ENCODE assay signal across 21 cellular contexts in genomic region chr11:67364783-67365525, GRCh38. TPM values are rescaled to one million over a fixed set of nuclear protein-coding genes. Genes with fewer than 3 reads are reported as not detected.
DNase-seq lines count a peak whose midpoint lies in the region; ATAC-seq, FAIRE-seq and TF ChIP-seq lines count a peak whose summit lies in the region.
"Had no signal": no experiment of that assay in that cellular context is flagged by ENCODE, and none has a peak within 500 bp of the region (broad histone marks: within the 10 kb centered on the region; RNA-seq: fewer than 3 reads in every experiment).

No MANE protein-coding gene starts in this region.

- no peak for ATAC-seq in activated T-helper 17 cell treated with anti-CD3 and anti-CD28 coated beads, Interleukin-2, amount 50 U/mL, for 72 hours (replicated peaks)
- ATAC-seq in naive thymus-derived CD8-positive, alpha-beta T cell = peak; percentile 29 to 47
- ATAC-seq: right lobe of liver had no signal

- no peak overlapping the region for H3K9ac ChIP-seq in BLaER1

- no peaks in the 10 kb centered on the region for H3K36me3 ChIP-seq in BLaER1
- no peaks in the 10 kb centered on the region for H3K36me3 ChIP-seq in testis (ENCODE audit: low read depth, missing control alignments)
- H3K36me3 ChIP-seq: right lobe of liver had no signal

- H3K36me3 Mint-ChIP-seq in activated T-helper 17 cell treated with anti-CD3 and anti-CD28 coated beads, Interleukin-2, amount 50 U/mL, for 72 hours (ENCODE audit: low read depth) = no peaks in the 10 kb centered on the region
- H3K36me3 Mint-ChIP-seq in naive thymus-derived CD8-positive, alpha-beta T cell = no peaks in the 10 kb centered on the region
- H3K36me3 Mint-ChIP-seq: mesothelial cell of epicardium had no signal

- peaks cover 22% of the 10 kb centered on the region for H3K27me3 ChIP-seq in BLaER1
- H3K27me3 ChIP-seq in testis = no peaks in the 10 kb centered on the region
- H3K27me3 ChIP-seq: right lobe of liver had no signal

- peaks cover 26% of the 10 kb centered on the region for H4K20me1 ChIP-seq in BLaER1

- peak overlapping the region; percentile 81 for H3K4me2 ChIP-seq in BLaER1

- no peak overlapping the region for H3K4me3 ChIP-seq in BLaER1
- no peak overlapping the region for H3K4me3 ChIP-seq in testis
- H3K4me3 ChIP-seq: right lobe of liver had no signal

- intact Hi-C loops in testis (cut with DNase I; ENCODE audit: low total_unique reads) = no loop called here

- 90 to 91% methylated on average over 11 to 20 of the region's 20 CpGs for WGBS in testis, 2 donors

- no peak for TF ChIP-seq CTCF in testis (IDR thresholded peaks at IDR 0.05)

- H3K9me3 ChIP-seq in BLaER1 = no peaks in the 10 kb centered on the region
- H3K9me3 ChIP-seq in testis = no peaks in the 10 kb centered on the region
- H3K9me3 ChIP-seq: right lobe of liver had no signal

- no peaks in the 10 kb centered on the region for H3K27me3 Mint-ChIP-seq in activated T-helper 17 cell treated with anti-CD3 and anti-CD28 coated beads, Interleukin-2, amount 50 U/mL, for 72 hours
- H3K27me3 Mint-ChIP-seq in naive thymus-derived CD8-positive, alpha-beta T cell = no peaks in the 10 kb centered on the region

- no peaks in the 10 kb centered on the region for H3K9me3 Mint-ChIP-seq in activated T-helper 17 cell treated with anti-CD3 and anti-CD28 coated beads, Interleukin-2, amount 50 U/mL, for 72 hours
- H3K9me3 Mint-ChIP-seq in naive thymus-derived CD8-positive, alpha-beta T cell = no peaks in the 10 kb centered on the region
- H3K9me3 Mint-ChIP-seq: mesothelial cell of epicardium had no signal

- no peak for DNase-seq in GM12892 (ENCODE audit: insufficient read length)
- DNase-seq in naive thymus-derived CD8-positive, alpha-beta T cell = no peak
- DNase-seq in SHP77 (lab: John Stamatoyannopoulos, UW) = no peak
- DNase-seq in HK-2 (ENCODE audit: unreplicated experiment) = no peak
- DNase-seq in NOMO-1 treated with DMSO at 0.1 percent for 48 hours (lab: John Stamatoyannopoulos, UW; ENCODE audit: unreplicated experiment) = no peak
- no peak for DNase-seq in testis
- DNase-seq: activated effector memory CD4-positive, alpha-beta T cell treated with Interleukin-2 at 50 U/mL for 16 hours; amniotic stem cell; COR-L47; effector CD8-positive, alpha-beta T cell; GDM1; HCEC 1CT; NCI-H1436 treated with DMSO at 0.1 percent for 48 hours; NCI-H226; right lobe of liver; substantia nigra had no signal

- H3K27ac ChIP-seq in BLaER1 = no peak overlapping the region
- H3K27ac ChIP-seq in testis = no peak overlapping the region
- H3K27ac ChIP-seq: right lobe of liver had no signal

- TF ChIP-seq POLR2A in GM12892 (IDR thresholded peaks at IDR 0.05; ENCODE audit: low read depth, low read length) = no peak
- TF ChIP-seq POLR2A in testis (IDR thresholded peaks at IDR 0.05) = no peak

- FAIRE-seq in GM12892 (lab: Jason Lieb, UNC) = peak; percentile 76

- H3K4me1 ChIP-seq in BLaER1 (peaks cover 63% of the 10 kb centered on the region), testis (peaks cover 22% of the 10 kb centered on the region)
- H3K4me1 ChIP-seq: right lobe of liver had no signal

- peak overlapping the region; percentile 36 for H3K27ac Mint-ChIP-seq in activated T-helper 17 cell treated with anti-CD3 and anti-CD28 coated beads, Interleukin-2, amount 50 U/mL, for 72 hours
- peak overlapping the region in 9 of 10 donors; percentile 56 to 87 (median 77) for H3K27ac Mint-ChIP-seq in naive thymus-derived CD8-positive, alpha-beta T cell

- peak overlapping the region; percentile 10 for H3K4me3 Mint-ChIP-seq in activated T-helper 17 cell treated with anti-CD3 and anti-CD28 coated beads, Interleukin-2, amount 50 U/mL, for 72 hours
- H3K4me3 Mint-ChIP-seq in naive thymus-derived CD8-positive, alpha-beta T cell = peak overlapping the region in 7 of 10 donors; percentile 16 to 75 (median 49)

- peaks cover 51% of the 10 kb centered on the region for H3K4me1 Mint-ChIP-seq in activated T-helper 17 cell treated with anti-CD3 and anti-CD28 coated beads, Interleukin-2, amount 50 U/mL, for 72 hours
- H3K4me1 Mint-ChIP-seq in naive thymus-derived CD8-positive, alpha-beta T cell = peaks cover 39 to 74% (median 55%) of the 10 kb centered on the region in 4 donors

- POLR2A ChIA-PET in naive thymus-derived CD8-positive, alpha-beta T cell (lab: Charles Lee) = interaction anchor here (0.6 to 19.8 kb wide), 6 partner anchors 11 to 26 kb away, joined by 3 to 493 read pairs (median 6); partner anchors contain the start of genes CLCF1, POLD4 and RAD9A

RNA-seq across cellular contexts. Expression of gene CLCF1, which starts 8.4 kb away (rescaled TPM):
- 0.95 TPM for polyA plus RNA-seq in GM12892 (2012; ENCODE audit: missing spikeins)
- 1 to 10 TPM in 1 of 2 donors, under 1 TPM in 1; 0.22 to 1.1 TPM for total RNA-seq in activated T-helper 17 cell treated with anti-CD3 and anti-CD28 coated beads, Interleukin-2, amount 50 U/mL, for 72 hours
- total RNA-seq in naive thymus-derived CD8-positive, alpha-beta T cell = 1 to 10 TPM; 1.1 to 1.5 TPM
- under 1 TPM in 1 of 3 donors, not detected in 2; 0.58 TPM for polyA plus RNA-seq in naive thymus-derived CD8-positive, alpha-beta T cell
- total RNA-seq in testis = 1 to 10 TPM; 3.7 to 6.8 TPM
- 2.7 TPM for polyA plus RNA-seq in testis (ENCODE audit: insufficient read depth, low read depth, low replicate concordance)
- total RNA-seq: occipital lobe had no signal

RNA-seq across cellular contexts. Expression of gene POLD4, which starts 11.6 kb away (rescaled TPM):
- 75.6 TPM for polyA plus RNA-seq in GM12892 (2012; ENCODE audit: missing spikeins)
- total RNA-seq in activated T-helper 17 cell treated with anti-CD3 and anti-CD28 coated beads, Interleukin-2, amount 50 U/mL, for 72 hours = 10 to 100 TPM; 32.4 to 60.2 TPM
- 100 to 1,000 TPM; 102 to 110 TPM for total RNA-seq in naive thymus-derived CD8-positive, alpha-beta T cell
- 100 to 1,000 TPM in 2 of 3 donors, 10 to 100 TPM in 1; 87.7 to 105 (median 102) TPM for polyA plus RNA-seq in naive thymus-derived CD8-positive, alpha-beta T cell
- total RNA-seq in testis = 10 to 100 TPM; 53.8 to 59.1 TPM
- 54.6 TPM for polyA plus RNA-seq in testis (ENCODE audit: insufficient read depth, low read depth, low replicate concordance)

RNA-seq across cellular contexts. Expression of gene RAD9A, which starts 26.8 kb away (rescaled TPM):
- 15.3 TPM for polyA plus RNA-seq in GM12892 (2012; ENCODE audit: missing spikeins)
- total RNA-seq in activated T-helper 17 cell treated with anti-CD3 and anti-CD28 coated beads, Interleukin-2, amount 50 U/mL, for 72 hours = 10 to 100 TPM; 32.0 to 37.5 TPM
- total RNA-seq in naive thymus-derived CD8-positive, alpha-beta T cell = 10 to 100 TPM; 47.3 to 58.1 TPM
- polyA plus RNA-seq in naive thymus-derived CD8-positive, alpha-beta T cell = 1 to 10 TPM; 6.5 to 9.4 (median 6.6) TPM
- total RNA-seq in testis = 10 to 100 TPM; 35.8 to 46.2 TPM
- 25.7 TPM for polyA plus RNA-seq in testis (ENCODE audit: insufficient read depth, low read depth, low replicate concordance)

RNA-seq across cellular contexts. Expression of gene PPP1CA, which starts 36.7 kb away (rescaled TPM):
- 152 TPM for polyA plus RNA-seq in GM12892 (2012; ENCODE audit: missing spikeins)
- 100 to 1,000 TPM; 220 to 322 TPM for total RNA-seq in activated T-helper 17 cell treated with anti-CD3 and anti-CD28 coated beads, Interleukin-2, amount 50 U/mL, for 72 hours
- total RNA-seq in naive thymus-derived CD8-positive, alpha-beta T cell = 100 to 1,000 TPM; 141 to 146 TPM
- polyA plus RNA-seq in naive thymus-derived CD8-positive, alpha-beta T cell = 100 to 1,000 TPM; 357 to 518 (median 403) TPM
- total RNA-seq in testis = 100 to 1,000 TPM; 100 to 129 TPM
- polyA plus RNA-seq in testis (ENCODE audit: insufficient read depth, low read depth, low replicate concordance) = 79.7 TPM

RNA-seq across cellular contexts. Expression of gene TBC1D10C, which starts 38.9 kb away (rescaled TPM):
- 17.3 TPM for polyA plus RNA-seq in GM12892 (2012; ENCODE audit: missing spikeins)
- total RNA-seq in activated T-helper 17 cell treated with anti-CD3 and anti-CD28 coated beads, Interleukin-2, amount 50 U/mL, for 72 hours = 100 to 1,000 TPM; 155 to 197 TPM
- total RNA-seq in naive thymus-derived CD8-positive, alpha-beta T cell = 100 to 1,000 TPM; 403 to 419 TPM
- polyA plus RNA-seq in naive thymus-derived CD8-positive, alpha-beta T cell = 100 to 1,000 TPM; 231 to 307 (median 251) TPM
- 1 to 10 TPM; 1.8 to 3.8 TPM for total RNA-seq in testis
- polyA plus RNA-seq in testis (ENCODE audit: insufficient read depth, low read depth, low replicate concordance) = 3.3 TPM
- polyA plus RNA-seq: AG04450 had no signal
